12 cellular contexts compared by ENCODE assay signal in the genomic region with DNA sequence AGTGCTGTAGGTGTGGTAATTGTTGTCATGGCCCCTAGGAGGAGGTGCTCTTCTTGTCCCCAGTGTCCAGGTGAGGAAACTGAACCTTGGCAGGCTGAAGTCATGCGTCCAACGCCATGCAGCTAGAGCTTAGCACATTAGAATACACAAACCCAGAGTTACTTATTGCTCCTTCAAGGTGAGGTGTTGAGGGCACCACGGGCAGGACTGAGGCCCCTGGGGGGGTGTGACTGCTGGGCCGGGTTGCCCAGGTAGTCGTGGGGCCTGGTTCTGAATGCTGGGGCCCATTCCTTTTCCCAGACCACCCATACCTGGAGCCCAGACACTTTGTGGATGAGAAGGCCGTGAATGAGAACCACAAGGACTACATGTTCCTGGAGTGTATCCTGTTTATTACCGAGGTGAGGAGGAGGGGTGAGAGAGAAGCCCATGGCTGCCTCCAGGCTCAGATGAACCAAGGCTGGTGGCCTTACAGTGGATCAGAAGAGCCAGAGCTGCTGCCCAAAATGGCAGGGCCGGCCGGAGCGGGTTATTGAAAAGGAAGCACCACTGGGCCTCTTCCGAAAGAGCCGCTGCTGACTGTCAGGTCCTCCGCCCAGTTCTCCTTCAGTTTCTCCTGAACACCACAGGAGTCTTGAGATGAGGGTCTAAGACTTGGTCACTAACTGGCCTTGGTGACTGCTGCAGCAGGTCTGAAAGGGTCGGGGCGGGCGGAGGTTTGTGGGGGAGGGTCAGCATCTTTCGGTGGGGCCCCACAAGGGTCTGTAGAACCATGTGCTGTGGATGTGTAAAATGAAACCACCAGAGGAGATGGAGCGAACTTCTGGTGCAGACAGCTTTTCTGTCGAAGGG. TPM values are rescaled to one million over a fixed set of nuclear protein-coding genes. Genes with fewer than 3 reads are reported as not detected.
DNase-seq lines count a peak whose midpoint lies in the region; ATAC-seq, FAIRE-seq and TF ChIP-seq lines count a peak whose summit lies in the region.
"Had no signal": no experiment of that assay in that cellular context is flagged by ENCODE, and none has a peak within 500 bp of the region (broad histone marks: within the 10 kb centered on the region; RNA-seq: fewer than 3 reads in every experiment).

No MANE protein-coding gene starts in this region.

- H3K27me3 ChIP-seq in heart left ventricle, result no peaks in the 10 kb centered on the region
- H3K27me3 ChIP-seq in esophagus muscularis mucosa, result no peaks in the 10 kb centered on the region
- no peaks in the 10 kb centered on the region for H3K27me3 ChIP-seq in ovary
- no peaks in the 10 kb centered on the region for H3K27me3 ChIP-seq in uterus

- no peak for FAIRE-seq in H54 (lab: Jason Lieb, UNC)
- FAIRE-seq: RCC 7860 had no signal

- peaks cover 0 to 57% (median 44%) of the 10 kb centered on the region in 9 donors for H3K36me3 ChIP-seq in heart left ventricle
- H3K36me3 ChIP-seq in esophagus muscularis mucosa, result peaks cover 6 to 54% (median 51%) of the 10 kb centered on the region in 4 donors
- H3K36me3 ChIP-seq in ovary, result no peaks in the 10 kb centered on the region
- no peaks in the 10 kb centered on the region for H3K36me3 ChIP-seq in uterus

- ATAC-seq in heart left ventricle (no peak), left cardiac atrium (no peak), HG02610 (IDR thresholded peaks at IDR 0.05; ENCODE audit: unreplicated experiment) (no peak)

- H3K9me3 ChIP-seq in heart left ventricle (no peaks in the 10 kb centered on the region), esophagus muscularis mucosa (no peaks in the 10 kb centered on the region), ovary (no peaks in the 10 kb centered on the region), uterus (no peaks in the 10 kb centered on the region)
- H3K9me3 ChIP-seq: HAP-1 had no signal

- TF ChIP-seq POLR2A in heart left ventricle (IDR thresholded peaks at IDR 0.05) (no peak), esophagus muscularis mucosa (IDR thresholded peaks at IDR 0.05; ENCODE audit: low read depth) (no peak), ovary (IDR thresholded peaks at IDR 0.05) (no peak), uterus (IDR thresholded peaks at IDR 0.05) (no peak), H54 (IDR thresholded peaks at IDR 0.05; ENCODE audit: low read depth, low read length) (no peak)

- 75 to 84% (median 79%) methylated on average over 17 to 19 of the region's 19 CpGs for WGBS in heart left ventricle, 4 donors
- 80% methylated on average over 14 of the region's 19 CpGs for WGBS in esophagus muscularis mucosa
- WGBS in ovary, 3 donors, result 75 to 81% (median 77%) methylated on average over 19 of the region's 19 CpGs

- H3K4me1 ChIP-seq in heart left ventricle (peaks cover 15 to 53% (median 48%) of the 10 kb centered on the region in 12 donors), esophagus muscularis mucosa (peaks cover 44 to 55% (median 53%) of the 10 kb centered on the region in 4 donors), ovary (ENCODE audit: insufficient read depth) (peaks cover 28% of the 10 kb centered on the region), uterus (peaks cover 9 to 24% of the 10 kb centered on the region in 2 donors)

- intact Hi-C loops in heart left ventricle (cut with DNase I), result loop anchor here in 9 of 10 donors (2.0 to 10.0 kb wide), 10 partner anchors 37 to 657 kb away; no protein-coding TSS in a partner anchor
- intact Hi-C loops in left cardiac atrium (cut with DNase I), result loop anchor here in 1 of 2 donors (2.0 kb wide), 1 partner anchor 473 kb away; no protein-coding TSS in a partner anchor
- intact Hi-C loops in esophagus muscularis mucosa (cut with DNase I), result no loop called here
- intact Hi-C loops in ovary (cut with DNase I), result loop anchor here (2.0 to 10.0 kb wide), 5 partner anchors 275 to 637 kb away; a partner anchor contains a TSS
- intact Hi-C loops in uterus (cut with DNase I; ENCODE audit: low total_unique reads), result loop anchor here (5.0 kb wide), 2 partner anchors 35 to 475 kb away; no protein-coding TSS in a partner anchor

- H3K27ac ChIP-seq in heart left ventricle (peak overlapping the region in 11 of 12 donors; percentile 99 to 100 (median 100)), esophagus muscularis mucosa (replicated peaks in 1 of 4) (peak overlapping the region; percentile 93 to 99 (median 98)), ovary (peak overlapping the region; percentile 79 to 98), uterus (peak overlapping the region; percentile 99 to 100)

- H3K4me3 ChIP-seq in heart left ventricle (no peak overlapping the region), esophagus muscularis mucosa (no peak overlapping the region), ovary (no peak overlapping the region), uterus (no peak overlapping the region)
- H3K4me3 ChIP-seq: HAP-1 had no signal

- TF ChIP-seq CTCF in heart left ventricle (IDR thresholded peaks at IDR 0.05) (no peak), esophagus muscularis mucosa (IDR thresholded peaks at IDR 0.05) (no peak), ovary (IDR thresholded peaks at IDR 0.05) (no peak), uterus (IDR thresholded peaks at IDR 0.05) (no peak)

- TF ChIP-seq EP300 in esophagus muscularis mucosa (IDR thresholded peaks at IDR 0.05), result no peak
- no peak for TF ChIP-seq EP300 in ovary (IDR thresholded peaks at IDR 0.05)

- no peak for DNase-seq in heart left ventricle
- no peak for DNase-seq in left cardiac atrium
- no peak for DNase-seq in esophagus muscularis mucosa (ENCODE audit: extremely low spot score)
- peak in 1 of 5 donors; percentile 42 for DNase-seq in ovary
- no peak for DNase-seq in uterus
- DNase-seq in H54 (ENCODE audit: insufficient read length, low spot score), result no peak
- no peak for DNase-seq in hepatic stellate cell (ENCODE audit: low spot score)
- DNase-seq: CD4-positive, CD25-positive, alpha-beta regulatory T cell; KG1 had no signal

RNA-seq across cellular contexts. Expression of a gene that starts 26.3 kb away (rescaled TPM):
- total RNA-seq in heart left ventricle, result 100 to 1,000 TPM in 8 of 9 donors, 10 to 100 TPM in 1; 96.0 to 212 (median 172) TPM
- polyA plus RNA-seq in heart left ventricle, result 100 to 1,000 TPM; 129 to 211 TPM
- total RNA-seq in left cardiac atrium, result 100 to 1,000 TPM; 113 to 131 TPM
- total RNA-seq in esophagus muscularis mucosa, result 10 to 100 TPM; 57.7 to 91.9 (median 77.4) TPM
- 100 to 1,000 TPM in 3 of 7 donors, 10 to 100 TPM in 4; 32.1 to 107 (median 89.2) TPM for total RNA-seq in ovary
- 10 to 100 TPM; 62.9 to 97.8 TPM for polyA plus RNA-seq in ovary
- 100 to 1,000 TPM in 1 of 4 donors, 10 to 100 TPM in 3; 28.9 to 107 (median 62.1) TPM for total RNA-seq in uterus

RNA-seq across cellular contexts. Expression of a gene that starts 26.9 kb away (rescaled TPM):
- 100 to 1,000 TPM in 2 of 9 donors, 10 to 100 TPM in 7; 50.8 to 126 (median 68.2) TPM for total RNA-seq in heart left ventricle
- 10 to 100 TPM; 37.0 to 64.7 TPM for polyA plus RNA-seq in heart left ventricle
- total RNA-seq in left cardiac atrium, result 10 to 100 TPM; 58.4 to 61.1 TPM
- total RNA-seq in esophagus muscularis mucosa, result 100 to 1,000 TPM in 2 of 4 donors, 10 to 100 TPM in 2; 73.9 to 117 (median 92.2) TPM
- 10 to 100 TPM; 23.0 to 42.7 (median 39.1) TPM for total RNA-seq in ovary
- polyA plus RNA-seq in ovary, result 10 to 100 TPM; 28.7 to 29.9 TPM
- 10 to 100 TPM; 20.0 to 42.4 (median 27.4) TPM for total RNA-seq in uterus

RNA-seq across cellular contexts. Expression of a gene that starts 40.5 kb away (rescaled TPM):
- 10 to 100 TPM in 3 of 9 donors, 1 to 10 TPM in 6; 4.1 to 18.4 (median 5.5) TPM for total RNA-seq in heart left ventricle
- 1 to 10 TPM; 2.8 to 7.3 TPM for polyA plus RNA-seq in heart left ventricle
- 10 to 100 TPM in 1 of 2 donors, 1 to 10 TPM in 1; 5.4 to 13.1 TPM for total RNA-seq in left cardiac atrium
- 10 to 100 TPM in 3 of 4 donors, 1 to 10 TPM in 1; 5.0 to 24.2 (median 12.9) TPM for total RNA-seq in esophagus muscularis mucosa
- total RNA-seq in ovary, result 10 to 100 TPM; 15.4 to 74.3 (median 45.0) TPM
- 10 to 100 TPM in 1 of 2 donors, 1 to 10 TPM in 1; 2.5 to 14.9 TPM for polyA plus RNA-seq in ovary
- 10 to 100 TPM in 2 of 4 donors, 1 to 10 TPM in 2; 1.8 to 31.0 (median 14.5) TPM for total RNA-seq in uterus
- polyA plus RNA-seq: CD4-positive, CD25-positive, alpha-beta regulatory T cell had no signal

RNA-seq across cellular contexts. Expression of a gene that starts 56.6 kb away (rescaled TPM):
- total RNA-seq in heart left ventricle (10 to 100 TPM in 1 of 9 donors, 1 to 10 TPM in 8; 3.2 to 10.3 (median 5.8) TPM), left cardiac atrium (1 to 10 TPM; 4.5 to 5.0 TPM), esophagus muscularis mucosa (1 to 10 TPM; 3.0 to 5.5 (median 4.3) TPM), ovary (10 to 100 TPM in 3 of 7 donors, 1 to 10 TPM in 4; 3.3 to 16.2 (median 9.4) TPM), uterus (10 to 100 TPM in 1 of 4 donors, 1 to 10 TPM in 2, not detected in 1; 1.0 to 10.2 (median 9.7) TPM)
- polyA plus RNA-seq in heart left ventricle (10 to 100 TPM in 1 of 2 donors, 1 to 10 TPM in 1; 3.0 to 11.5 TPM), ovary (1 to 10 TPM; 6.8 to 8.6 TPM)
